In the genomic region with DNA sequence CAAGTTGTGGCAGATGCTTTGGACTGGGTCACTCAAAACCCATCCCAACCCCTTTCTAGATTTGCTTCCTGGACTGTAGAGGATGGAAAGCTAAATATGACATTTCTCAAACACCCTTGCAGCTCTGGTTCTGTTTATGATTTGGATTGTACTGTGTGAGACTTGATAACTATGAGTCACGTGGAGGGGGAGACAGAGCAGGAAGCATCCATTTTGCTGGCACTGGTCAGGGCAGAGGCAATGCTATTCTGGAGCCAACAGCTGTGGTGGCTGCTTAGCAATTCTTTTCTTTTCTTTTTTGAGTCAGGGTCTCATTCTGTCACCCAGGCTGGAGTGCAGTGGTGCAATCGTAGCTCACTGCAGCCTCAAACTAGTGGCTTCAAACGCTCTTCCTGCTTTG, we compare ENCODE assay signal across 1 cellular context.
A peak's percentile ranks its signal among the peaks of the same experiment; 100 is the strongest.
TF ChIP-seq lines count a peak whose summit lies in the region.

No MANE protein-coding gene starts in this region.

TF ChIP-seq in IMR-90, 13 proteins besides CTCF, POLR2A, EP300 and RAD21:
- TF ChIP-seq CHD1 (IDR thresholded peaks at IDR 0.05; ENCODE audit: low read depth, low read length), result no peak
- peak; percentile 40; the same call in 1 of the 2 replicates for TF ChIP-seq FOS (IDR thresholded peaks at IDR 0.05; ENCODE audit: low read depth, low read length)
- TF ChIP-seq RCOR1 (IDR thresholded peaks at IDR 0.05; ENCODE audit: insufficient replicate concordance, low read length), result no peak
- no peak for TF ChIP-seq NFE2L2 (IDR thresholded peaks at IDR 0.05; ENCODE audit: low read depth, low read length)
- TF ChIP-seq MAZ (IDR thresholded peaks at IDR 0.05; ENCODE audit: borderline replicate concordance, low read depth, low read length), result no peak
- no peak for TF ChIP-seq SMC3 (IDR thresholded peaks at IDR 0.05; ENCODE audit: low read depth, low read length)
- no peak for TF ChIP-seq RFX5 (IDR thresholded peaks at IDR 0.05; ENCODE audit: low read depth, low read length)
- TF ChIP-seq MAFK (IDR thresholded peaks at IDR 0.05; ENCODE audit: low read depth, low read length), result no peak
- TF ChIP-seq MXI1 (IDR thresholded peaks at IDR 0.05; ENCODE audit: borderline replicate concordance, low read depth, low read length), result no peak
- TF ChIP-seq, protein P1, sequence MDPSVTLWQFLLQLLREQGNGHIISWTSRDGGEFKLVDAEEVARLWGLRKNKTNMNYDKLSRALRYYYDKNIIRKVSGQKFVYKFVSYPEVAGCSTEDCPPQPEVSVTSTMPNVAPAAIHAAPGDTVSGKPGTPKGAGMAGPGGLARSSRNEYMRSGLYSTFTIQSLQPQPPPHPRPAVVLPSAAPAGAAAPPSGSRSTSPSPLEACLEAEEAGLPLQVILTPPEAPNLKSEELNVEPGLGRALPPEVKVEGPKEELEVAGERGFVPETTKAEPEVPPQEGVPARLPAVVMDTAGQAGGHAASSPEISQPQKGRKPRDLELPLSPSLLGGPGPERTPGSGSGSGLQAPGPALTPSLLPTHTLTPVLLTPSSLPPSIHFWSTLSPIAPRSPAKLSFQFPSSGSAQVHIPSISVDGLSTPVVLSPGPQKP (IDR thresholded peaks at IDR 0.05; ENCODE audit: borderline replicate concordance, low read depth, low read length), result no peak
- TF ChIP-seq BHLHE40 (IDR thresholded peaks at IDR 0.05; ENCODE audit: low read depth, low read length), result peak; percentile 70
- no peak for TF ChIP-seq CEBPB (IDR thresholded peaks at IDR 0.05; ENCODE audit: low read depth, low read length)
- TF ChIP-seq, protein P2, sequence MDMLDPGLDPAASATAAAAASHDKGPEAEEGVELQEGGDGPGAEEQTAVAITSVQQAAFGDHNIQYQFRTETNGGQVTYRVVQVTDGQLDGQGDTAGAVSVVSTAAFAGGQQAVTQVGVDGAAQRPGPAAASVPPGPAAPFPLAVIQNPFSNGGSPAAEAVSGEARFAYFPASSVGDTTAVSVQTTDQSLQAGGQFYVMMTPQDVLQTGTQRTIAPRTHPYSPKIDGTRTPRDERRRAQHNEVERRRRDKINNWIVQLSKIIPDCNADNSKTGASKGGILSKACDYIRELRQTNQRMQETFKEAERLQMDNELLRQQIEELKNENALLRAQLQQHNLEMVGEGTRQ (IDR thresholded peaks at IDR 0.05; ENCODE audit: low read depth, low read length), result peak; percentile 89
